In the genomic region with DNA sequence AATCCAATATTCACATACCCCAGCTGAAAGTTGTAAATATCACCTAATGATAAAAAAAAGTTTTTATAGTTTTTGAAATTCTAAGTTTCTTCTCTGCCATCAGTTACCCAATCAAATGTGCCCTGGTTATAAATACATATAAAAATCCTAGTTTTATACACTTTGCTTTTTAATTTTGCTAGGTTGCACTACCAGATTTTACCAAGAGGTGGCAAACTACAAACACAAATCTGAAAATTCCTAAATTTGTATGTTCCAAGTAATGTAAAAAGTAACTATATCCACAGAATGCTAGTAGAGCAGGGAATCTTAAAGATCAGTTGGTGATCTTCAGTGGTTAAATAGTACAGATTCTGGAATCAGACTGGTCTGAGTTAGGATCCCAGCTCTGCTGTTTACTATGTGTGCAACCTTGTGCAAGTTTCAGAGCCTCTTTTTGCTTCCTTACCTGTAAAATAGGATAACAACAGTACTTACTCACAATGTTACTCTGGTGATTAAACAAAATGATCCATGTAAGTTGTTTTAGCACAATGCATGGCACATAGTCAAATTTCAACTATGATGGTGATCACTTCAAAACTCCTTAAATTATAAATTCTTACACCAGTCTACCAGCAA, we compare ENCODE assay signal across 10 cellular contexts. TPM values are rescaled to one million over a fixed set of nuclear protein-coding genes. Genes with fewer than 3 reads are reported as not detected.
DNase-seq lines count a peak whose midpoint lies in the region; ATAC-seq and TF ChIP-seq lines count a peak whose summit lies in the region.
"Had no signal": no experiment of that assay in that cellular context is flagged by ENCODE, and none has a peak within 500 bp of the region (broad histone marks: within the 10 kb centered on the region; RNA-seq: fewer than 3 reads in every experiment).

No MANE protein-coding gene starts in this region.

- H4K20me1 ChIP-seq in Karpas-422 (ENCODE audit: insufficient read depth, low read depth, low read length): peaks cover 28% of the 10 kb centered on the region; the same call in 1 of the 2 replicates

- TF ChIP-seq CTCF in cardiac fibroblast (IDR thresholded peaks at IDR 0.05; ENCODE audit: low read depth, low read length): peak; percentile 74

- H2AFZ ChIP-seq in Karpas-422 (ENCODE audit: low read length): no peak overlapping the region

- no peak overlapping the region for H3K4me3 ChIP-seq in Karpas-422 (ENCODE audit: low read length)
- H3K4me3 ChIP-seq in cardiac fibroblast (replicated peaks in 1 of 2; ENCODE audit: low read depth in 2 of 2, low read length in 2 of 2): no peak overlapping the region
- H3K4me3 ChIP-seq: skin epidermis had no signal

- peaks cover 93% of the 10 kb centered on the region for H3K79me2 ChIP-seq in Karpas-422 (ENCODE audit: low read length)

- H3K27ac ChIP-seq in Karpas-422 (ENCODE audit: low read length): no peak overlapping the region

- no peaks in the 10 kb centered on the region for H3K27me3 ChIP-seq in Karpas-422 (ENCODE audit: low read length)

- no peak overlapping the region for H3K4me2 ChIP-seq in Karpas-422 (ENCODE audit: low read depth, low read length, poor library complexity, severe bottlenecking)

- H3K36me3 ChIP-seq in Karpas-422 (ENCODE audit: insufficient read depth, low read length): peaks cover 12% of the 10 kb centered on the region; the same call in 1 of the 2 replicates

- peaks cover 16% of the 10 kb centered on the region for H3K4me1 ChIP-seq in Karpas-422 (ENCODE audit: low read length)

- peak; percentile 45 for DNase-seq in EL
- DNase-seq in Karpas-422: peak; percentile 50
- peak; percentile 64 to 70 for DNase-seq in cardiac fibroblast (ENCODE audit: low read depth in 2 of 2)
- DNase-seq in middle frontal gyrus (ENCODE audit: extremely low spot score, low spot score): peak; percentile 25
- no peak for DNase-seq in NCI-H2107 treated with DMSO at 0.1 percent for 48 hours (lab: John Stamatoyannopoulos, UW; ENCODE audit: unreplicated experiment)
- DNase-seq in NCI-H1092 (lab: John Stamatoyannopoulos, UW): no peak

- ATAC-seq in GM19467 (IDR thresholded peaks at IDR 0.05; ENCODE audit: unreplicated experiment) (no peak), HG03139 (IDR thresholded peaks at IDR 0.05; ENCODE audit: unreplicated experiment) (no peak)
- ATAC-seq: T-cell had no signal

- no peak overlapping the region for H3K9ac ChIP-seq in Karpas-422 (ENCODE audit: low read length)

- no peaks in the 10 kb centered on the region for H3K9me3 ChIP-seq in Karpas-422 (ENCODE audit: low read length)

- H3K9me2 ChIP-seq in Karpas-422 (replicated peaks; ENCODE audit: insufficient read depth, low read length): no peaks in the 10 kb centered on the region

RNA-seq across cellular contexts. Expression of a gene that starts 11.0 kb away (rescaled TPM):
- 39.0 and 64.6 TPM in 2 replicates for total RNA-seq in Karpas-422 (2014; rRNA removed; shearing (Covaris generic); ENCODE audit: low replicate concordance)

Comparison
In these comparisons a context has a peak if more than half of its experiments do, and no peak if none do; other contexts are left out.
1. DNase-seq: peak in EL (single experiment), Karpas-422 (single experiment), cardiac fibroblast (2 of 2) and middle frontal gyrus (single experiment); none in NCI-H2107 treated with DMSO at 0.1 percent for 48 hours (single experiment) and NCI-H1092 (single experiment).